8 cellular contexts compared by ENCODE assay signal in genomic region chr19:48993175-48994034, GRCh38. TPM values are rescaled to one million over a fixed set of nuclear protein-coding genes. Genes with fewer than 3 reads are reported as not detected.
A peak's percentile ranks its signal among the peaks of the same experiment; 100 is the strongest.
DNase-seq lines count a peak whose midpoint lies in the region; ATAC-seq lines count a peak whose summit lies in the region.

Gene GYS1, minus strand, starts transcription at chr19:48993309. Its CDS starts 197 bp downstream, at chr19:48993112.
Gene RUVBL2, plus strand, starts transcription at chr19:48993887. Its CDS starts 25 bp downstream, at chr19:48993912.

- POLR2A ChIA-PET in activated CD8-positive, alpha-beta memory T cell treated with anti-CD3 and anti-CD28 coated beads for 36 hours (lab: Charles Lee) = interaction anchor here (0.6 to 2.1 kb wide), 8 partner anchors 15 to 248 kb away, joined by 3 to 9 read pairs (median 4); partner anchors contain the start of genes BAX and PPP1R15A

- H3K4me3 ChIP-seq in effector memory CD4-positive, alpha-beta T cell (ENCODE audit: insufficient read depth, low read depth, low read length, poor library complexity, severe bottlenecking) = peak within 1 kb of the TSS; percentile 72

- peaks cover 3% of the 10 kb centered on the region for H3K36me3 ChIP-seq in effector memory CD4-positive, alpha-beta T cell (ENCODE audit: control insufficient read depth, insufficient read depth, low read length)

- ATAC-seq in GM19467 (IDR thresholded peaks at IDR 0.05; ENCODE audit: unreplicated experiment) = peak; percentile 84

- H3K27me3 ChIP-seq in effector memory CD4-positive, alpha-beta T cell (replicated peaks; ENCODE audit: control insufficient read depth, insufficient read depth, low read length, poor library complexity, severe bottlenecking) = no peaks in the 10 kb centered on the region

- H3K4me1 ChIP-seq in effector memory CD4-positive, alpha-beta T cell (ENCODE audit: control insufficient read depth, insufficient read depth, low read length, poor library complexity, severe bottlenecking) = peaks cover 26% of the 10 kb centered on the region

- no peaks in the 10 kb centered on the region for H3K9me3 ChIP-seq in effector memory CD4-positive, alpha-beta T cell (ENCODE audit: control insufficient read depth, low read length)

- peak within 1 kb of the TSS; percentile 82 for H3K27ac ChIP-seq in effector memory CD4-positive, alpha-beta T cell (ENCODE audit: insufficient read depth, low read length, poor library complexity, severe bottlenecking)

- CTCF ChIA-PET in activated CD8-positive, alpha-beta memory T cell treated with anti-CD3 and anti-CD28 coated beads for 36 hours (lab: Charles Lee) = interaction anchor here (0.7 to 3.3 kb wide), 20 partner anchors 10 to 348 kb away, joined by 3 to 24 read pairs (median 3); partner anchors contain the start of genes CA11, CGB7, FTL and NUCB1

- peak; percentile 100 for DNase-seq in CMK (ENCODE audit: low read depth)
- peak; percentile 98 for DNase-seq in HS-5 (ENCODE audit: low read depth)
- DNase-seq in NK-92 treated with Interleukin-12 subunit alpha and Interleukin-12 subunit beta, amount 100 ng/mL, for 24 hours (lab: John Stamatoyannopoulos, UW) = peak; percentile 99
- DNase-seq in effector memory CD4-positive, alpha-beta T cell = peak; percentile 98
- peak; percentile 100 for DNase-seq in medulla oblongata (ENCODE audit: extremely low spot score)
- peak; percentile 99 for DNase-seq in stimulated activated CD8-positive, alpha-beta memory T cell treated with anti-CD3 and anti-CD28 coated beads, Interleukin-12 subunit alpha, Interleukin-12 subunit beta, amount 100 ng/mL, for 24 hours (ENCODE audit: extremely low read depth)

RNA-seq across cellular contexts. Expression of gene GYS1, which starts in this region (rescaled TPM):
- total RNA-seq in activated CD8-positive, alpha-beta memory T cell treated with anti-CD3 and anti-CD28 coated beads for 36 hours = 10 to 100 TPM; 50.8 to 54.7 TPM

RNA-seq across cellular contexts. Expression of gene RUVBL2, which starts in this region (rescaled TPM):
- total RNA-seq in activated CD8-positive, alpha-beta memory T cell treated with anti-CD3 and anti-CD28 coated beads for 36 hours = 100 to 1,000 TPM; 173 to 175 TPM

Comparison
In these comparisons a context has a peak if more than half of its experiments do, and no peak if none do; other contexts are left out.
1. Peak in every context shown above with its lines: DNase-seq, ATAC-seq, H3K4me3 ChIP-seq and H3K27ac ChIP-seq.